2 cellular contexts compared by ENCODE assay signal in the genomic region with DNA sequence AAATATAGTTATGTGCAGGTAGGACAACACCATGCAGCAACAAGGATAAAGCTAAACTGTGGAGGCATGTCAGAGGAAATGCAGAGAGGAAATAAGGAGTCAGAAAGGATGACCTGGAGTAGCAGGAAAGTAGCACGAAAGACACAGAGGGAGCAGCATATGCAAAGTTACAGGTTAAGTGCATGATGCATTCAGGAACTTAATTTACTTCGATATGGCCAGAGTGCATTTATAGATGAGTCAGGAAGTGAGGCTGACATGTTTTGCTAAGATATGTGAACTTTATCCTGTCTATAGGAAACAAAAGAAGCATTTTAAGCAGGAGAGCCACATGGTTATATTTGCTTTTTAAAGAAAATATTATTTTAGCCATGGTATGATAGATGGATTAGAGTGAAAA.
TF ChIP-seq lines count a peak whose summit lies in the region.

No MANE protein-coding gene starts in this region.

TF ChIP-seq in SK-N-SH treated with all-trans-retinoic acid at 6 μM for 48 hours, 23 proteins besides CTCF, POLR2A, EP300 and RAD21 (continued from another document):
- TF ChIP-seq TCF4 (CRISPR knock-in tag; IDR thresholded peaks at IDR 0.05; ENCODE audit: borderline replicate concordance) = no peak
- TF ChIP-seq, protein P1, sequence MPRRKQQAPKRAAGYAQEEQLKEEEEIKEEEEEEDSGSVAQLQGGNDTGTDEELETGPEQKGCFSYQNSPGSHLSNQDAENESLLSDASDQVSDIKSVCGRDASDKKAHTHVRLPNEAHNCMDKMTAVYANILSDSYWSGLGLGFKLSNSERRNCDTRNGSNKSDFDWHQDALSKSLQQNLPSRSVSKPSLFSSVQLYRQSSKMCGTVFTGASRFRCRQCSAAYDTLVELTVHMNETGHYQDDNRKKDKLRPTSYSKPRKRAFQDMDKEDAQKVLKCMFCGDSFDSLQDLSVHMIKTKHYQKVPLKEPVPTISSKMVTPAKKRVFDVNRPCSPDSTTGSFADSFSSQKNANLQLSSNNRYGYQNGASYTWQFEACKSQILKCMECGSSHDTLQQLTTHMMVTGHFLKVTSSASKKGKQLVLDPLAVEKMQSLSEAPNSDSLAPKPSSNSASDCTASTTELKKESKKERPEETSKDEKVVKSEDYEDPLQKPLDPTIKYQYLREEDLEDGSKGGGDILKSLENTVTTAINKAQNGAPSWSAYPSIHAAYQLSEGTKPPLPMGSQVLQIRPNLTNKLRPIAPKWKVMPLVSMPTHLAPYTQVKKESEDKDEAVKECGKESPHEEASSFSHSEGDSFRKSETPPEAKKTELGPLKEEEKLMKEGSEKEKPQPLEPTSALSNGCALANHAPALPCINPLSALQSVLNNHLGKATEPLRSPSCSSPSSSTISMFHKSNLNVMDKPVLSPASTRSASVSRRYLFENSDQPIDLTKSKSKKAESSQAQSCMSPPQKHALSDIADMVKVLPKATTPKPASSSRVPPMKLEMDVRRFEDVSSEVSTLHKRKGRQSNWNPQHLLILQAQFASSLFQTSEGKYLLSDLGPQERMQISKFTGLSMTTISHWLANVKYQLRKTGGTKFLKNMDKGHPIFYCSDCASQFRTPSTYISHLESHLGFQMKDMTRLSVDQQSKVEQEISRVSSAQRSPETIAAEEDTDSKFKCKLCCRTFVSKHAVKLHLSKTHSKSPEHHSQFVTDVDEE (CRISPR knock-in tag; IDR thresholded peaks at IDR 0.05) = no peak

TF ChIP-seq in SK-N-SH, 30 proteins besides CTCF, POLR2A, EP300 and RAD21:
- TF ChIP-seq, protein P2, sequence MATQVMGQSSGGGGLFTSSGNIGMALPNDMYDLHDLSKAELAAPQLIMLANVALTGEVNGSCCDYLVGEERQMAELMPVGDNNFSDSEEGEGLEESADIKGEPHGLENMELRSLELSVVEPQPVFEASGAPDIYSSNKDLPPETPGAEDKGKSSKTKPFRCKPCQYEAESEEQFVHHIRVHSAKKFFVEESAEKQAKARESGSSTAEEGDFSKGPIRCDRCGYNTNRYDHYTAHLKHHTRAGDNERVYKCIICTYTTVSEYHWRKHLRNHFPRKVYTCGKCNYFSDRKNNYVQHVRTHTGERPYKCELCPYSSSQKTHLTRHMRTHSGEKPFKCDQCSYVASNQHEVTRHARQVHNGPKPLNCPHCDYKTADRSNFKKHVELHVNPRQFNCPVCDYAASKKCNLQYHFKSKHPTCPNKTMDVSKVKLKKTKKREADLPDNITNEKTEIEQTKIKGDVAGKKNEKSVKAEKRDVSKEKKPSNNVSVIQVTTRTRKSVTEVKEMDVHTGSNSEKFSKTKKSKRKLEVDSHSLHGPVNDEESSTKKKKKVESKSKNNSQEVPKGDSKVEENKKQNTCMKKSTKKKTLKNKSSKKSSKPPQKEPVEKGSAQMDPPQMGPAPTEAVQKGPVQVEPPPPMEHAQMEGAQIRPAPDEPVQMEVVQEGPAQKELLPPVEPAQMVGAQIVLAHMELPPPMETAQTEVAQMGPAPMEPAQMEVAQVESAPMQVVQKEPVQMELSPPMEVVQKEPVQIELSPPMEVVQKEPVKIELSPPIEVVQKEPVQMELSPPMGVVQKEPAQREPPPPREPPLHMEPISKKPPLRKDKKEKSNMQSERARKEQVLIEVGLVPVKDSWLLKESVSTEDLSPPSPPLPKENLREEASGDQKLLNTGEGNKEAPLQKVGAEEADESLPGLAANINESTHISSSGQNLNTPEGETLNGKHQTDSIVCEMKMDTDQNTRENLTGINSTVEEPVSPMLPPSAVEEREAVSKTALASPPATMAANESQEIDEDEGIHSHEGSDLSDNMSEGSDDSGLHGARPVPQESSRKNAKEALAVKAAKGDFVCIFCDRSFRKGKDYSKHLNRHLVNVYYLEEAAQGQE (IDR thresholded peaks at IDR 0.05; ENCODE audit: low read depth, low read length) = no peak
- TF ChIP-seq GABPA (IDR thresholded peaks at IDR 0.05; ENCODE audit: low read depth) = no peak
